Comparison of ENCODE assay signal across 9 cellular contexts in the genomic region with DNA sequence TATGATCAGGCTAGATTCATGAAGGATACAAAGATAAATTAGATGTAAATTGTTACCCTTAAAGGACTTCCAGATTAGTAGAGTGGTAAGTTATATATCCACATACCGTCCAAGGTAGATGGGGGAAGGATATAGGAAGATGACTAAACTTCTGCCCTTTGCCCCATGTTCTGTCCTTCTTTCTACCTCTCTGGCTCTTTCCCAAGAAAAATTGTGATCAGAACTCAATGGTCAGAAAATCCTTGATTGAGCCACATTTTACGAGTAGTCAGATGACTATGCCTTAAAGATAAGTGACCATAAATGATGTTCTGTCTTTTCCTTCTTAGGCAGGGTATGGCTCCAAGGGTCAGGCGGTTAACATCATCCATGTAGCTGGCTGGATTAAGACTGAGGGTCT. TPM values are rescaled to one million over a fixed set of nuclear protein-coding genes. Genes with fewer than 3 reads are reported as not detected.
"Had no signal": no experiment of that assay in that cellular context is flagged by ENCODE, and none has a peak within 500 bp of the region (broad histone marks: within the 10 kb centered on the region; RNA-seq: fewer than 3 reads in every experiment).

No MANE protein-coding gene starts in this region.

- FAIRE-seq: G401.6, GM12878, GM12891, GM12892, GM18507, GM19239 had no signal

- H3K4me3 ChIP-seq: GM12878 had no signal

- ATAC-seq: GM12878 had no signal

- DNase-seq: GDM1, GF-D8 had no signal

RNA-seq across cellular contexts. Expression of a gene that starts 4.4 kb away (rescaled TPM):
- total RNA-seq: G401, GM12878 had no signal
- polyA plus RNA-seq: GM12878 had no signal
